In genomic region chr15:52730163-52730562, GRCh38 we compare ENCODE assay signal across 8 cellular contexts. TPM values are rescaled to one million over a fixed set of nuclear protein-coding genes. Genes with fewer than 3 reads are reported as not detected.
A peak's percentile ranks its signal among the peaks of the same experiment; 100 is the strongest.
DNase-seq lines count a peak whose midpoint lies in the region; ATAC-seq and TF ChIP-seq lines count a peak whose summit lies in the region.

No MANE protein-coding gene starts in this region.

- TF ChIP-seq CTCF in body of pancreas (IDR thresholded peaks at IDR 0.05) (no peak), upper lobe of left lung (IDR thresholded peaks at IDR 0.05) (no peak)

- H3K9ac ChIP-seq in trophoblast cell (ENCODE audit: low read length), result no peak overlapping the region

- no peak overlapping the region for H2BK120ac ChIP-seq in trophoblast cell (ENCODE audit: insufficient read depth, low read length, poor library complexity)

- H3K4me1 ChIP-seq in trophoblast cell (ENCODE audit: control insufficient read depth in 1 of 2, insufficient read depth in 2 of 2, low read length in 2 of 2) (no peaks in the 10 kb centered on the region), body of pancreas (peaks cover 21% of the 10 kb centered on the region), upper lobe of left lung (peaks cover 4 to 26% (median 16%) of the 10 kb centered on the region in 4 donors)

- no peak overlapping the region for H3K23ac ChIP-seq in trophoblast cell (ENCODE audit: low read length)

- H3K9me3 ChIP-seq in trophoblast cell (ENCODE audit: insufficient read depth, low read depth, low read length) (no peaks in the 10 kb centered on the region), body of pancreas (no peaks in the 10 kb centered on the region), upper lobe of left lung (no peaks in the 10 kb centered on the region)

- H3K36me3 ChIP-seq in trophoblast cell (ENCODE audit: control insufficient read depth in 1 of 2, insufficient read depth in 2 of 2, low read length in 2 of 2), result no peaks in the 10 kb centered on the region
- no peaks in the 10 kb centered on the region for H3K36me3 ChIP-seq in body of pancreas (replicated peaks in 1 of 2; ENCODE audit: insufficient read depth in 1 of 2, low read depth in 2 of 2)
- H3K36me3 ChIP-seq in upper lobe of left lung, result no peaks in the 10 kb centered on the region

- no peak overlapping the region for H4K8ac ChIP-seq in trophoblast cell (ENCODE audit: low read depth, low read length)

- no peak overlapping the region for H4K91ac ChIP-seq in trophoblast cell (ENCODE audit: low read depth, low read length)

- no peak overlapping the region for H4K12ac ChIP-seq in trophoblast cell (ENCODE audit: low read depth, low read length)

- no peaks in the 10 kb centered on the region for H3K27me3 Mint-ChIP-seq in activated T-helper 17 cell treated with anti-CD3 and anti-CD28 coated beads, Interleukin-2, amount 50 U/mL, for 72 hours

- H3K27me3 ChIP-seq in trophoblast cell (ENCODE audit: insufficient read depth, low read length) (no peaks in the 10 kb centered on the region), body of pancreas (no peaks in the 10 kb centered on the region), upper lobe of left lung (no peaks in the 10 kb centered on the region)

- H3K4ac ChIP-seq in trophoblast cell (ENCODE audit: low read depth, low read length), result no peak overlapping the region

- no peak overlapping the region for H2AFZ ChIP-seq in trophoblast cell (ENCODE audit: insufficient read depth, low read length, poor library complexity)

- no peaks in the 10 kb centered on the region for H3K9me3 Mint-ChIP-seq in activated T-helper 17 cell treated with anti-CD3 and anti-CD28 coated beads, Interleukin-2, amount 50 U/mL, for 72 hours

- peak overlapping the region; percentile 36 for H3K4me3 Mint-ChIP-seq in activated T-helper 17 cell treated with anti-CD3 and anti-CD28 coated beads, Interleukin-2, amount 50 U/mL, for 72 hours

- no peak overlapping the region for H2AK5ac ChIP-seq in trophoblast cell (ENCODE audit: low read length)

- H3K27ac ChIP-seq in trophoblast cell (ENCODE audit: low read depth, low read length) (no peak overlapping the region), body of pancreas (no peak overlapping the region), upper lobe of left lung (no peak overlapping the region)

- in situ Hi-C loops in G401 (cut with HindIII; ENCODE audit: low sequenced_read_pairs), result no loop called here

- ATAC-seq in activated T-helper 17 cell treated with anti-CD3 and anti-CD28 coated beads, Interleukin-2, amount 50 U/mL, for 72 hours (replicated peaks), result peak; percentile 64
- ATAC-seq in body of pancreas (no peak), upper lobe of left lung (ENCODE audit: low FRiP score in 2 of 2) (no peak)

- H2BK12ac ChIP-seq in trophoblast cell (ENCODE audit: low read length), result no peak overlapping the region

- no peaks in the 10 kb centered on the region for H3K79me2 ChIP-seq in trophoblast cell (ENCODE audit: control insufficient read depth, insufficient read depth, low read length, poor library complexity)

- peak; percentile 8 for DNase-seq in stimulated activated CD8-positive, alpha-beta memory T cell treated with anti-CD3 and anti-CD28 coated beads, Interleukin-12 subunit alpha, Interleukin-12 subunit beta, amount 100 ng/mL, for 1 hour (ENCODE audit: low read depth)
- DNase-seq in stimulated activated CD8-positive, alpha-beta memory T cell treated with anti-CD3 and anti-CD28 coated beads, Interleukin-4, amount 100 ng/mL, for 48 hours, result no peak
- peak; percentile 27 for DNase-seq in HS-27A (ENCODE audit: low read depth)
- DNase-seq in trophoblast cell, result peak; percentile 28 to 68
- DNase-seq in G401 (ENCODE audit: low spot score), result no peak
- DNase-seq in body of pancreas, result no peak
- no peak for DNase-seq in upper lobe of left lung

- H3K4me1 Mint-ChIP-seq in activated T-helper 17 cell treated with anti-CD3 and anti-CD28 coated beads, Interleukin-2, amount 50 U/mL, for 72 hours, result peaks cover 10% of the 10 kb centered on the region

- intact Hi-C loops in body of pancreas (cut with DNase I), result loop anchor here (5.0 kb wide), 1 partner anchor 473 kb away; no protein-coding TSS in a partner anchor

- no peaks in the 10 kb centered on the region for H3K79me1 ChIP-seq in trophoblast cell (ENCODE audit: low read length)

- WGBS in trophoblast cell (ENCODE audit: extremely low coverage, insufficient coverage, insufficient read length), result no CpG with 5 or more reads among the region's 4 CpGs
- WGBS in body of pancreas, 2 donors, result 60 to 80% methylated on average over 4 of the region's 4 CpGs
- WGBS in upper lobe of left lung, 2 donors, result 37 to 48% methylated on average over 4 of the region's 4 CpGs

- H3K18ac ChIP-seq in trophoblast cell (ENCODE audit: low read length), result no peak overlapping the region

- peak overlapping the region; percentile 62 for H3K27ac Mint-ChIP-seq in activated T-helper 17 cell treated with anti-CD3 and anti-CD28 coated beads, Interleukin-2, amount 50 U/mL, for 72 hours

- H3K4me2 ChIP-seq in trophoblast cell (ENCODE audit: low read length), result no peak overlapping the region

- H3K4me3 ChIP-seq in trophoblast cell (ENCODE audit: low read depth, low read length) (no peak overlapping the region), body of pancreas (no peak overlapping the region), upper lobe of left lung (no peak overlapping the region)

- no peak overlapping the region for H3K14ac ChIP-seq in trophoblast cell (ENCODE audit: low read length)

- no peak overlapping the region for H2BK5ac ChIP-seq in trophoblast cell (ENCODE audit: low read depth, low read length, poor library complexity)

- TF ChIP-seq EP300 in upper lobe of left lung (IDR thresholded peaks at IDR 0.05), result peak in 1 of 4 donors; percentile 79

- no peak for TF ChIP-seq POLR2A in body of pancreas (IDR thresholded peaks at IDR 0.05)
- TF ChIP-seq POLR2A in upper lobe of left lung (IDR thresholded peaks at IDR 0.05), result no peak

- H3K36me3 Mint-ChIP-seq in activated T-helper 17 cell treated with anti-CD3 and anti-CD28 coated beads, Interleukin-2, amount 50 U/mL, for 72 hours (ENCODE audit: low read depth), result no peaks in the 10 kb centered on the region

RNA-seq across cellular contexts. Expression of gene ATOSA, which starts 51.0 kb away (rescaled TPM):
- total RNA-seq in activated T-helper 17 cell treated with anti-CD3 and anti-CD28 coated beads, Interleukin-2, amount 50 U/mL, for 72 hours, result 10 to 100 TPM; 30.7 to 40.6 TPM
- 49.0 and 49.5 TPM in 2 replicates for polyA plus RNA-seq in trophoblast cell (2013)
- total RNA-seq in G401 (2014; rRNA removed; shearing (Covaris generic)), result 5.8 and 10.0 TPM in 2 replicates
- total RNA-seq in body of pancreas (10 to 100 TPM; 37.2 to 63.6 TPM), upper lobe of left lung (100 to 1,000 TPM in 2 of 6 donors, 10 to 100 TPM in 4; 30.8 to 115 (median 45.4) TPM)

RNA-seq across cellular contexts. Expression of gene ONECUT1, which starts 60.0 kb away (rescaled TPM):
- total RNA-seq in activated T-helper 17 cell treated with anti-CD3 and anti-CD28 coated beads, Interleukin-2, amount 50 U/mL, for 72 hours, result not detected
- 0.15 and 0.42 TPM in 2 replicates for polyA plus RNA-seq in trophoblast cell (2013)
- not detected in 2 replicates for total RNA-seq in G401 (2014; rRNA removed; shearing (Covaris generic))
- total RNA-seq in body of pancreas (100 to 1,000 TPM in 1 of 2 donors, 10 to 100 TPM in 1; 68.0 to 126 TPM), upper lobe of left lung (under 1 TPM in 1 of 6 donors, not detected in 5; 0.17 TPM)

Comparison
In these comparisons a context has a peak if more than half of its experiments do, and no peak if none do; other contexts are left out.
1. DNase-seq: peak in stimulated activated CD8-positive, alpha-beta memory T cell treated with anti-CD3 and anti-CD28 coated beads, Interleukin-12 subunit alpha, Interleukin-12 subunit beta, amount 100 ng/mL, for 1 hour (single experiment), HS-27A (single experiment) and trophoblast cell (2 of 2); none in stimulated activated CD8-positive, alpha-beta memory T cell treated with anti-CD3 and anti-CD28 coated beads, Interleukin-4, amount 100 ng/mL, for 48 hours (single experiment), G401 (single experiment), body of pancreas (0 of 4) and upper lobe of left lung (0 of 2).
2. RNA of gene ONECUT1, which starts 60.0 kb away (total RNA-seq): 68.0 to 126 TPM in body of pancreas; not detected in activated T-helper 17 cell treated with anti-CD3 and anti-CD28 coated beads, Interleukin-2, amount 50 U/mL, for 72 hours, not detected in G401 and 0.17 TPM in upper lobe of left lung; every median in the first group is over 10 times any median in the second.